In genomic region chr2:219111375-219112069, GRCh38 we compare ENCODE assay signal across 1 cellular context.
TF ChIP-seq lines count a peak whose summit lies in the region.

No MANE protein-coding gene starts in this region.

TF ChIP-seq in HepG2, 621 proteins besides CTCF, POLR2A, EP300 and RAD21 (continued from another document):
- TF ChIP-seq ZNF639 (CRISPR knock-in tag; conservative IDR thresholded peaks at IDR 0.05) (0 out of 2 replicates have a peak, but pooled peaks have one; percentile 58), ZNF792 (CRISPR knock-in tag; IDR thresholded peaks at IDR 0.05) (peak; percentile 48; the same call in 1 of the 2 replicates), ZNF326 (CRISPR knock-in tag; IDR thresholded peaks at IDR 0.05; ENCODE audit: borderline replicate concordance) (no peak), HDAC1 (CRISPR knock-in tag; IDR thresholded peaks at IDR 0.05) (peak; percentile 88), ZNF34 (CRISPR knock-in tag; IDR thresholded peaks at IDR 0.05; ENCODE audit: borderline replicate concordance) (no peak), ZIK1 (CRISPR knock-in tag; IDR thresholded peaks at IDR 0.05; ENCODE audit: borderline replicate concordance, low read depth) (no peak), IRX3 (CRISPR knock-in tag; IDR thresholded peaks at IDR 0.05; ENCODE audit: borderline replicate concordance, low read depth) (no peak), ISL2 (CRISPR knock-in tag; IDR thresholded peaks at IDR 0.05) (peak; percentile 89), ZMYM4 (CRISPR knock-in tag; IDR thresholded peaks at IDR 0.05) (no peak; the same call in none of the 2 replicates), ZNF770 (CRISPR knock-in tag; IDR thresholded peaks at IDR 0.05) (peak; percentile 46; the same call in 1 of the 2 replicates), ZSCAN29 (CRISPR knock-in tag; conservative IDR thresholded peaks at IDR 0.05) (peak; percentile 78; the same call in 1 of the 2 replicates), ZNF275 (CRISPR knock-in tag; IDR thresholded peaks at IDR 0.05; ENCODE audit: borderline replicate concordance) (0 out of 2 replicates have a peak, but pooled peaks have one; percentile 61), NFRKB (IDR thresholded peaks at IDR 0.05) (no peak), ZNF605 (CRISPR knock-in tag; IDR thresholded peaks at IDR 0.05) (peak; percentile 87), KDM2A (CRISPR knock-in tag; IDR thresholded peaks at IDR 0.05; ENCODE audit: borderline replicate concordance, low read depth) (peak; percentile 57; the same call in 1 of the 2 replicates), ZSCAN30 (CRISPR knock-in tag; IDR thresholded peaks at IDR 0.05) (no peak), ZNF547 (CRISPR knock-in tag; IDR thresholded peaks at IDR 0.05) (no peak), ZNF784 (CRISPR knock-in tag; IDR thresholded peaks at IDR 0.05; ENCODE audit: borderline replicate concordance) (no peak; the same call in 1 of the 2 replicates), TFAP4 (IDR thresholded peaks at IDR 0.05; ENCODE audit: borderline replicate concordance, low read depth) (peak; percentile 83), CHD2 (IDR thresholded peaks at IDR 0.05; ENCODE audit: low read depth, low read length) (no peak), HES4 (CRISPR knock-in tag; IDR thresholded peaks at IDR 0.05; ENCODE audit: borderline replicate concordance) (no peak), ZFP62 (CRISPR knock-in tag; IDR thresholded peaks at IDR 0.05) (no peak), NFAT5 (CRISPR knock-in tag; IDR thresholded peaks at IDR 0.05) (no peak), ZSCAN9 (CRISPR knock-in tag; IDR thresholded peaks at IDR 0.05; ENCODE audit: borderline replicate concordance) (peak; percentile 60; the same call in 1 of the 2 replicates), GLMP (CRISPR knock-in tag; IDR thresholded peaks at IDR 0.05; ENCODE audit: borderline replicate concordance) (no peak), ZNF451 (CRISPR knock-in tag; IDR thresholded peaks at IDR 0.05) (no peak), SRSF4 (IDR thresholded peaks at IDR 0.05; ENCODE audit: low read depth, low read length, poor library complexity, severe bottlenecking) (no peak), NRL (CRISPR knock-in tag; IDR thresholded peaks at IDR 0.05; ENCODE audit: borderline replicate concordance) (no peak), ZNF44 (CRISPR knock-in tag; IDR thresholded peaks at IDR 0.05) (no peak), PHF20 (CRISPR knock-in tag; IDR thresholded peaks at IDR 0.05) (peak; percentile 57; the same call in 1 of the 2 replicates), ZNF598 (CRISPR knock-in tag; IDR thresholded peaks at IDR 0.05; ENCODE audit: borderline replicate concordance) (no peak), IKZF4 (CRISPR knock-in tag; IDR thresholded peaks at IDR 0.05; ENCODE audit: borderline replicate concordance, low read depth, not compliant biosample characterization) (no peak), SALL1 (CRISPR knock-in tag; IDR thresholded peaks at IDR 0.05) (peak; percentile 97)
TF ChIP-seq in HepG2: peak in this region for 264.
